Comparison of ENCODE assay signal across 26 cellular contexts in genomic region chr2:220961461-220961860, GRCh38.
"Had no signal": no experiment of that assay in that cellular context is flagged by ENCODE, and none has a peak within 500 bp of the region (broad histone marks: within the 10 kb centered on the region; RNA-seq: fewer than 3 reads in every experiment).

No MANE protein-coding gene starts in this region.

- ATAC-seq: activated CD4-positive, alpha-beta T cell treated with anti-CD3 and anti-CD28 coated beads for 36 hours; activated naive CD4-positive, alpha-beta T cell treated with anti-CD3 and anti-CD28 coated beads, Interleukin-2, amount 50 U/mL, for 72 hours; activated T-cell treated with anti-CD3 and anti-CD28 coated beads, Interleukin-2, amount 50 U/mL, for 72 hours; body of pancreas; T-helper 17 cell had no signal

- H3K9me3 ChIP-seq: body of pancreas, esophagus squamous epithelium, heart left ventricle had no signal

- H3K27ac ChIP-seq: body of pancreas, epithelial cell of prostate, esophagus squamous epithelium, heart left ventricle had no signal

- H3K27me3 ChIP-seq: body of pancreas, esophagus squamous epithelium, heart left ventricle had no signal

- H3K36me3 ChIP-seq: esophagus squamous epithelium, heart left ventricle had no signal

- DNase-seq: activated CD4-positive, alpha-beta memory T cell treated with anti-CD3 and anti-CD28 coated beads, Interleukin-2, amount 10 ng/mL, durations not matched to agents 7 days and 5 days; activated CD4-positive, alpha-beta T cell treated with anti-CD3 and anti-CD28 coated beads for 36 hours; activated CD4-positive, alpha-beta T cell treated with anti-CD3 and anti-CD28 coated beads, Interleukin-2, amount 10 ng/mL, durations not matched to agents 24 days and 14 days; activated CD4-positive, CD25-positive, alpha-beta regulatory T cell; activated CD4-positive, CD25-positive, alpha-beta regulatory T cell treated with anti-CD3 and anti-CD28 coated beads, Interleukin-2, amount 50 U/mL, for 72 hours; activated CD8-positive, alpha-beta memory T cell treated with anti-CD3 and anti-CD28 coated beads, Interleukin-2, amount 50 U/mL, for 48 hours; activated gamma-delta T cell; activated naive CD4-positive, alpha-beta T cell; activated naive CD4-positive, alpha-beta T cell treated with anti-CD3 and anti-CD28 coated beads, Interleukin-2, amount 10 ng/mL, durations not matched to agents 7 days and 5 days; activated naive CD8-positive, alpha-beta T cell treated with anti-CD3 and anti-CD28 coated beads, Interleukin-2, amount 10 ng/mL, durations not matched to agents 7 days and 5 days; activated T-cell treated with anti-CD3 and anti-CD28 coated beads for 4 hours; activated T-cell treated with anti-CD3 and anti-CD28 coated beads, Interleukin-2, amount 50 U/mL, for 24 hours; activated T-cell treated with anti-CD3 and anti-CD28 coated beads, Interleukin-2, amount 50 U/mL, for 72 hours; amniotic stem cell; body of pancreas; caudate nucleus; effector CD8-positive, alpha-beta T cell; esophagus squamous epithelium; foreskin fibroblast; glutamatergic neuron; T-helper 1 cell; T-helper 17 cell; T1000 had no signal

- H3K4me3 ChIP-seq: body of pancreas, esophagus squamous epithelium, heart left ventricle had no signal
